ENCODE assay signal across 27 cellular contexts in the genomic region with DNA sequence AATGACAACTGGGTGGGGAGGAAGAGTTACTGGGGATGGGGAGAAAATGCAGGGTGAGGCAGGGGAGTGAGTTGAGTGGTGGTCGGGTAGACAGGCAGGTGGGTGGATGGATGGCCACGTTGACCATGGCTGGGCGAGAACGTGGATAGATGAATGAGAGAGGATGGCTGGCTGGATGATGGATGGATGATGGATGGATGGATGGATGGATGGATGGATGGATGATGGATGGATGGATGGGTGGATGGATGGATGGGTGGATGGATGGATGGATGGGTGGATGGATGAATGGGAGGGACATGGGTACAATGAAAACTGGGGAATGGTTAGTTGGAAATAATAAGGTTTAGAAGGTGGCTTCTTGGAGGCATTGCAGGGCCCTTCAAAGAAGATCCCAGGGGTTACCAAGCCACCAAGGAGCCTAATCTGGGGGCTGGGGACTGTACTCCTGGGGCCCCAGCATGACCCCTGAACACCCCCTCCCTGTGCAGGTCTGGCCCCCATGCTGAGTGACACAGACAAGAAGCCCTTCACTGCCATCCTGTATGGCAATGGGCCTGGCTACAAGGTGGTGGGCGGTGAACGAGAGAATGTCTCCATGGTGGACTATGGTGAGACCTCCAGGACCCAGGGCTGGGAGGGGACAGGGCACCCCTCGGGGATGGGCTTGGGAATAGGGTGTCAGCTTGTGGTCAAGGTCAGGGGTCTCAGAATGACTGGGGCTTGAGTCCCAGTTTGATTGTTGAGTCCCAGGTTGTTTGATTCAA.
"Had no signal": no experiment of that assay in that cellular context is flagged by ENCODE, and none has a peak within 500 bp of the region (broad histone marks: within the 10 kb centered on the region; RNA-seq: fewer than 3 reads in every experiment).

No MANE protein-coding gene starts in this region.

- DNase-seq: effector CD4-positive, alpha-beta T cell; foreskin fibroblast; gastrocnemius medialis; heart right ventricle; hippocampal formation; kidney glomerular epithelial cell; left colon; left ventricle myocardium superior; lower lobe of right lung; natural killer cell; stimulated activated CD4-positive, alpha-beta T cell treated with anti-CD3 and anti-CD28 coated beads, Interleukin-12 subunit alpha, Interleukin-12 subunit beta, amount 100 ng/mL, for 4 hours; stimulated activated CD4-positive, alpha-beta T cell treated with anti-CD3 and anti-CD28 coated beads, Interleukin-1b, Interleukin-23, amount 100 ng/mL, for 48 hours; stimulated activated CD4-positive, alpha-beta T cell treated with anti-CD3 and anti-CD28 coated beads, Interleukin-4, amount 100 ng/mL, for 1 hour; stimulated activated CD8-positive, alpha-beta memory T cell treated with anti-CD3 and anti-CD28 coated beads, Interleukin-4, amount 100 ng/mL, for 48 hours; stimulated activated naive CD4-positive, alpha-beta T cell; stimulated activated naive CD8-positive, alpha-beta T cell treated with anti-CD3 and anti-CD28 coated beads, Interleukin-15, amount 100 ng/mL, for 72 hours; transverse colon had no signal

- FAIRE-seq: islet of Langerhans had no signal

- H3K27me3 ChIP-seq: gastrocnemius medialis, right atrium auricular region had no signal

- H3K4me3 ChIP-seq: coronary artery, gastrocnemius medialis, heart right ventricle, lower lobe of right lung, prostate gland, right atrium auricular region, smooth muscle cell, suprapubic skin, transverse colon had no signal

- ATAC-seq: esophagus mucosa; gastrocnemius medialis; heart right ventricle; left colon; left ventricle myocardium superior; lower lobe of right lung; natural killer cell; sciatic nerve; stimulated activated naive CD8-positive, alpha-beta T cell treated with anti-CD3 and anti-CD28 coated beads, Interleukin-15, amount 100 ng/mL, for 72 hours had no signal

- H3K9me3 ChIP-seq: gastrocnemius medialis, lower lobe of right lung, prostate gland, suprapubic skin, transverse colon had no signal

- H3K27ac ChIP-seq: epithelial cell of prostate, lower lobe of right lung, prostate gland, suprapubic skin, transverse colon had no signal

- H3K9me3 Mint-ChIP-seq: central memory CD8-positive, alpha-beta T cell; natural killer cell; stimulated activated naive CD8-positive, alpha-beta T cell treated with anti-CD3 and anti-CD28 coated beads, Interleukin-15, amount 100 ng/mL, for 72 hours had no signal

- H3K4me1 Mint-ChIP-seq: central memory CD8-positive, alpha-beta T cell; natural killer cell had no signal

- H3K27ac Mint-ChIP-seq: natural killer cell had no signal

- H3K4me3 Mint-ChIP-seq: central memory CD8-positive, alpha-beta T cell; natural killer cell; stimulated activated naive CD8-positive, alpha-beta T cell treated with anti-CD3 and anti-CD28 coated beads, Interleukin-15, amount 100 ng/mL, for 72 hours had no signal

- H3K4me1 ChIP-seq: prostate gland had no signal

- H3K4me2 ChIP-seq: smooth muscle cell had no signal

- H3K36me3 Mint-ChIP-seq: natural killer cell had no signal

- H3K36me3 ChIP-seq: gastrocnemius medialis, heart right ventricle, lower lobe of right lung, prostate gland, right atrium auricular region, suprapubic skin, transverse colon had no signal
